ENCODE assay signal across 23 cellular contexts in genomic region chr16:64180136-64180900, GRCh38.
"Had no signal": no experiment of that assay in that cellular context is flagged by ENCODE, and none has a peak within 500 bp of the region (broad histone marks: within the 10 kb centered on the region; RNA-seq: fewer than 3 reads in every experiment).

No MANE protein-coding gene starts in this region.

- H3K4me3 Mint-ChIP-seq: central memory CD8-positive, alpha-beta T cell; nephron progenitor cell; stimulated activated naive CD8-positive, alpha-beta T cell treated with anti-CD3 and anti-CD28 coated beads, Interleukin-15, Interleukin-2, amounts not matched to agents 100 ng/mL and 50 ng/mL, for 24 hours had no signal

- H3K27me3 Mint-ChIP-seq: central memory CD8-positive, alpha-beta T cell; stimulated activated naive CD8-positive, alpha-beta T cell treated with anti-CD3 and anti-CD28 coated beads, Interleukin-15, Interleukin-2, amounts not matched to agents 100 ng/mL and 50 ng/mL, for 24 hours had no signal

- H3K36me3 ChIP-seq: adrenal gland, breast epithelium, colonic mucosa, esophagus squamous epithelium, gastroesophageal sphincter, heart left ventricle, pancreas, thyroid gland, upper lobe of right lung had no signal

- H3K27me3 ChIP-seq: adrenal gland, breast epithelium, colonic mucosa, esophagus squamous epithelium, gastroesophageal sphincter, heart left ventricle, pancreas, thyroid gland, upper lobe of right lung had no signal

- H3K9me3 ChIP-seq: colonic mucosa, thyroid gland, upper lobe of right lung had no signal

- DNase-seq: activated CD4-positive, alpha-beta T cell treated with anti-CD3 and anti-CD28 coated beads for 1 hour; activated CD4-positive, alpha-beta T cell treated with anti-CD3 and anti-CD28 coated beads, Interleukin-2, amount 50 U/mL, for 1 hour; activated T-cell treated with anti-CD3 and anti-CD28 coated beads, Interleukin-2, amount 50 U/mL, for 1 hour; adrenal gland; colonic mucosa; esophagus squamous epithelium; heart left ventricle; islet precursor cell; left ventricle myocardium superior; nephron progenitor cell; pancreas; psoas muscle; right cardiac atrium; stimulated activated CD4-positive, alpha-beta T cell treated with anti-CD3 and anti-CD28 coated beads, Interleukin-1b, Interleukin-23, amount 100 ng/mL, for 48 hours; substantia nigra; T-helper 1 cell; thyroid gland; upper lobe of right lung had no signal

- ATAC-seq: activated naive CD4-positive, alpha-beta T cell treated with anti-CD3 and anti-CD28 coated beads, Interleukin-2, amount 50 U/mL, for 72 hours; gastroesophageal sphincter; heart left ventricle; left ventricle myocardium superior; psoas muscle; right cardiac atrium; upper lobe of right lung had no signal

- H3K27ac Mint-ChIP-seq: activated naive CD4-positive, alpha-beta T cell treated with anti-CD3 and anti-CD28 coated beads, Interleukin-2, amount 50 U/mL, for 72 hours; nephron progenitor cell; stimulated activated naive CD8-positive, alpha-beta T cell treated with anti-CD3 and anti-CD28 coated beads, Interleukin-15, Interleukin-2, amounts not matched to agents 100 ng/mL and 50 ng/mL, for 24 hours had no signal

- FAIRE-seq: pancreas had no signal

- H3K4me3 ChIP-seq: adrenal gland, breast epithelium, colonic mucosa, esophagus squamous epithelium, gastroesophageal sphincter, heart left ventricle, pancreas, psoas muscle, thyroid gland, upper lobe of right lung had no signal

- H3K4me1 ChIP-seq: adrenal gland, breast epithelium, colonic mucosa, esophagus squamous epithelium, gastroesophageal sphincter, heart left ventricle, pancreas, psoas muscle, thyroid gland, upper lobe of right lung had no signal

- H3K4me1 Mint-ChIP-seq: central memory CD8-positive, alpha-beta T cell; nephron progenitor cell had no signal

- H3K27ac ChIP-seq: adrenal gland, breast epithelium, colonic mucosa, esophagus squamous epithelium, gastroesophageal sphincter, heart left ventricle, pancreas, psoas muscle, thyroid gland, upper lobe of right lung had no signal
